ENCODE assay signal across 1 cellular context in the genomic region with DNA sequence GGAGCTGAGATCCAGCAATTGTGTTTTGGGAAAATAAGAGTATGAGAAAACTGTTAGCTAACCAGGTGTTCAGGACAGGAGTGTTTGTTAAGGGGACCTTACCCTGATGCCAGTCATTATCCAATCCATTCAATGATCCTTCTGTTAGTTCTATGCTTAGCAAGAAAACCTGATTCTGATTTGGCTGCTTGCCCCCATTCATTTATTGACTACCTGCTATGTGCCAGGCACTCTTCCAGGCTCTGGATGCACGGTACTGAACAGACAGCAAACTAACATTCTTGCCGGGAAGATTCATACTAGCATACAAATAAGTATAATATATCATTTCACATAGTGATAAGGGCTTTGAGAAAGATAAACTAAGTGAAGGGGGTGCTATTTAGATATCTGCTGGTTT.
TF ChIP-seq lines count a peak whose summit lies in the region.

No MANE protein-coding gene starts in this region.

TF ChIP-seq in H1, 55 proteins besides CTCF, POLR2A, EP300 and RAD21:
- TF ChIP-seq RFX5 (IDR thresholded peaks at IDR 0.05; ENCODE audit: borderline replicate concordance, low read depth, low read length) (no peak), ASH2L (IDR thresholded peaks at IDR 0.05; ENCODE audit: low read length) (no peak), SP2 (IDR thresholded peaks at IDR 0.05; ENCODE audit: low read length) (no peak), TAF1 (IDR thresholded peaks at IDR 0.05; ENCODE audit: low read depth, low read length) (no peak), TAF7 (optimal IDR thresholded peaks at IDR 0.05; ENCODE audit: borderline replicate concordance, low read depth, low read length) (no peak), SP4 (IDR thresholded peaks at IDR 0.05; ENCODE audit: low read length) (no peak), KDM1A (IDR thresholded peaks at IDR 0.05; ENCODE audit: borderline replicate concordance, low read length) (no peak), SIRT6 (IDR thresholded peaks at IDR 0.05; ENCODE audit: low read length) (no peak), EGR1 (IDR thresholded peaks at IDR 0.05; ENCODE audit: borderline replicate concordance, low read depth, low read length) (no peak), TCF12 (IDR thresholded peaks at IDR 0.05; ENCODE audit: low read depth, low read length) (no peak), SP1 (IDR thresholded peaks at IDR 0.05; ENCODE audit: low read depth, low read length) (no peak), CEBPB (IDR thresholded peaks at IDR 0.05; ENCODE audit: low read depth, low read length) (no peak), CREB1 (IDR thresholded peaks at IDR 0.05) (no peak), SIN3A (conservative IDR thresholded peaks at IDR 0.05 in 1 of 2, IDR thresholded peaks at IDR 0.05 in 1 of 2; ENCODE audit: low read depth in 1 of 2, low read length in 2 of 2) (no peak), SAP30 (IDR thresholded peaks at IDR 0.05; ENCODE audit: insufficient read depth, insufficient replicate concordance, low read length) (no peak), RNF2 (IDR thresholded peaks at IDR 0.05; ENCODE audit: borderline replicate concordance, low read depth, low read length, missing control alignments, poor library complexity, severe bottlenecking) (no peak), TBP (IDR thresholded peaks at IDR 0.05; ENCODE audit: low read depth, low read length) (no peak)
